13 cellular contexts compared by ENCODE assay signal in the genomic region with DNA sequence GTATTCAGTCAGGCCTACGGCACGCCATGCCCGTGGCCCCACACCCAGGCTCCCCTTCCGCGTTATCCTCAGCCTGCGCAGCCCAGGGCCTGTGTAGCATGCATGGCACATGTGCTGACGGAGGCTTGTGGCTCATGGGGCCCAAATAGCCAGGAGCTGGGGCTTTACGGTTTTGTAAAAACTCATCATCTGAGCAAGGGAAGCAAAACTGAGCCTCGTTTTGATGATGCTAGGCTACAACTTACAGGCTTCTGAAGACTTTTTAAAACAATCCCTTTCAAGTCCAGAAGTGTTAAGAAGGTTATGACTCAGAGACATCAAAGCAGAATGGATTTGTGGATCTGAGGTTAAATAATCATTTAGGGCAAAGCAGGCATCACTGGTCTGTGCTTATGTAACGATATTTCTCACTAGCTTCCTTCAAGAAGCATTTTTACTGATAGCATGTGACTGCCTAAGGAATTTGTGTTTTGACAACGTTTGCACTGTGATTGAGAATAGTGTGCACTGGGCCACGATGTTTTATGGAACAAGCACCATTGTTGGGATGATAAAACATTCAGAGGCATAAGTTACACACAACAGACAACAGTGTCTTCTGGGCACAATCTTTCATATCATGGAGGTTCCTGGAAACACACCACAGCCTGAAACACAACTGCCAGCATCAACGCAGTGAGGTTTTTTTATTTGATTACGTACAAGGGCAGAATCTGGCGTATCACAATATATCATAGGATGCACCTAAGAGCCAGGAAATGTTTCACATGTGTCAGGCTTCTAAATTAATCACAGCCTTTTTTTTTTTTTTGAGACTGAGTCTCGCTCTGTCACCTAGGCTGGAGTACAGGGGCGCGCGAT.
DNase-seq lines count a peak whose midpoint lies in the region; ATAC-seq and TF ChIP-seq lines count a peak whose summit lies in the region.
"Had no signal": no experiment of that assay in that cellular context is flagged by ENCODE, and none has a peak within 500 bp of the region (broad histone marks: within the 10 kb centered on the region; RNA-seq: fewer than 3 reads in every experiment).

No MANE protein-coding gene starts in this region.

- H3K36me3 Mint-ChIP-seq in T-helper 2 cell treated with Interferon-gamma antibody and Interleukin-4, amounts not matched to agents 5 μg/mL and 100 μg/mL, for 36 hours (ENCODE audit: low read depth) = no peaks in the 10 kb centered on the region

- BruUV-seq in PC-9 (replicated peaks; lab: Mats Ljungman, UMichigan) = no TSS peak

- H3K27ac ChIP-seq in PC-9 (no peak overlapping the region), muscle layer of colon (ENCODE audit: low read depth, low read length) (peak overlapping the region; percentile 76)
- H3K27ac ChIP-seq: BLaER1, testis had no signal

- H3K4me1 Mint-ChIP-seq in T-helper 2 cell treated with Interferon-gamma antibody and Interleukin-4, amounts not matched to agents 5 μg/mL and 100 μg/mL, for 36 hours (ENCODE audit: low read depth) = peaks cover 9% of the 10 kb centered on the region

- no peaks in the 10 kb centered on the region for H3K9me3 Mint-ChIP-seq in T-helper 2 cell treated with Interferon-gamma antibody and Interleukin-4, amounts not matched to agents 5 μg/mL and 100 μg/mL, for 36 hours

- H3K9me3 ChIP-seq in PC-9 (ENCODE audit: insufficient read depth, low read depth) = no peaks in the 10 kb centered on the region
- no peaks in the 10 kb centered on the region for H3K9me3 ChIP-seq in muscle layer of colon (ENCODE audit: low read length)
- H3K9me3 ChIP-seq: BLaER1, HAP-1, testis had no signal

- in situ Hi-C loops in Caki2 (cut with HindIII; ENCODE audit: low pct_unique_long_range_greater_than_20kb, low sequenced_read_pairs) = no loop called here

- peak; percentile 80 for DNase-seq in Caki2 (ENCODE audit: low read depth)
- peak in 1 of 2 experiments; percentile 77 for DNase-seq in PC-9
- DNase-seq in astrocyte of the hippocampus (ENCODE audit: low read depth, low spot score) = peak; percentile 62
- no peak for DNase-seq in T-helper 2 cell treated with Interferon-gamma antibody and Interleukin-4, amounts not matched to agents 5 μg/mL and 100 μg/mL, for 36 hours (ENCODE audit: low spot score)
- DNase-seq: dorsolateral prefrontal cortex, kidney, testis had no signal

- H3K4me2 ChIP-seq in PC-9 = 0 out of 2 replicates have a peak overlapping the region, but pooled peaks have one; percentile 26
- H3K4me2 ChIP-seq: BLaER1 had no signal

- no peak overlapping the region for H3K4me3 Mint-ChIP-seq in T-helper 2 cell treated with Interferon-gamma antibody and Interleukin-4, amounts not matched to agents 5 μg/mL and 100 μg/mL, for 36 hours

- H3K27me3 Mint-ChIP-seq in T-helper 2 cell treated with Interferon-gamma antibody and Interleukin-4, amounts not matched to agents 5 μg/mL and 100 μg/mL, for 36 hours (ENCODE audit: low read depth) = no peaks in the 10 kb centered on the region

- no peak overlapping the region for H2AFZ ChIP-seq in PC-9

- H3K27ac Mint-ChIP-seq in T-helper 2 cell treated with Interferon-gamma antibody and Interleukin-4, amounts not matched to agents 5 μg/mL and 100 μg/mL, for 36 hours = no peak overlapping the region

- H3K36me3 ChIP-seq in PC-9 (ENCODE audit: low read depth) (no peaks in the 10 kb centered on the region), muscle layer of colon (ENCODE audit: insufficient read depth, low read length) (no peaks in the 10 kb centered on the region)
- H3K36me3 ChIP-seq: HAP-1 had no signal

- no peaks in the 10 kb centered on the region for H4K20me1 ChIP-seq in PC-9 (ENCODE audit: insufficient read depth)
- H4K20me1 ChIP-seq: BLaER1 had no signal

- POLR2A ChIA-PET in PC-9 (lab: Charles Lee; ENCODE audit: unreplicated experiment) = no interaction called here

- H3K79me2 ChIP-seq in PC-9 (ENCODE audit: low read depth) = no peaks in the 10 kb centered on the region

- H3K9me2 ChIP-seq in PC-9 (ENCODE audit: insufficient read depth) = no peaks in the 10 kb centered on the region

- peak overlapping the region; percentile 16 for H3K9ac ChIP-seq in muscle layer of colon (ENCODE audit: low read length)
- H3K9ac ChIP-seq: BLaER1 had no signal

- ATAC-seq in HG02840 (IDR thresholded peaks at IDR 0.05; ENCODE audit: low FRiP score, unreplicated experiment) (no peak), GM19328 (IDR thresholded peaks at IDR 0.05; ENCODE audit: unreplicated experiment) (no peak), HG02759 (IDR thresholded peaks at IDR 0.05; ENCODE audit: unreplicated experiment) (no peak)

- intact Hi-C loops in PC-9 (cut with micrococcal nuclease; ENCODE audit: unreplicated experiment) = no loop called here

- CTCF ChIA-PET in PC-9 (lab: Charles Lee) = interaction anchor here (0.6 kb wide), 1 partner anchor 347 kb away, joined by 9 read pairs; no protein-coding TSS in a partner anchor

- H3K27me3 ChIP-seq in PC-9 (ENCODE audit: insufficient read depth, low read depth) = no peaks in the 10 kb centered on the region
- no peaks in the 10 kb centered on the region for H3K27me3 ChIP-seq in muscle layer of colon (ENCODE audit: control insufficient read depth in 1 of 2, insufficient read depth in 2 of 2, low read length in 2 of 2)
- H3K27me3 ChIP-seq: BLaER1, dorsolateral prefrontal cortex, testis had no signal

- H3K4me3 ChIP-seq in PC-9 (no peak overlapping the region), muscle layer of colon (ENCODE audit: low read depth in 1 of 2, low read length in 2 of 2) (peak overlapping the region in 1 of 2 donors; percentile 9)
- H3K4me3 ChIP-seq: BLaER1, HAP-1, testis had no signal

- TF ChIP-seq CTCF in PC-9 (conservative IDR thresholded peaks at IDR 0.05) = no peak

- peaks cover 9% of the 10 kb centered on the region; the same call in 1 of the 2 replicates for H3F3A ChIP-seq in PC-9 (ENCODE audit: insufficient read depth, low read depth)

- H3K4me1 ChIP-seq in PC-9 (replicated peaks; ENCODE audit: insufficient read depth) = peaks cover 11% of the 10 kb centered on the region; the same call in 1 of the 2 replicates
- peaks cover 33% of the 10 kb centered on the region for H3K4me1 ChIP-seq in muscle layer of colon (ENCODE audit: insufficient read depth, low read length)
- H3K4me1 ChIP-seq: BLaER1, HAP-1, testis had no signal
